Comparison of ENCODE assay signal across 8 cellular contexts in genomic region chr16:88634141-88634993, GRCh38. TPM values are rescaled to one million over a fixed set of nuclear protein-coding genes. Genes with fewer than 3 reads are reported as not detected.
DNase-seq lines count a peak whose midpoint lies in the region; FAIRE-seq and TF ChIP-seq lines count a peak whose summit lies in the region.

No MANE protein-coding gene starts in this region.

- DNase-seq in GM03348 (ENCODE audit: low spot score) (peak; percentile 86), H7 (peak; percentile 98), Peyer's patch (peak; percentile 69 to 93 (median 91)), amniotic stem cell (lab: John Stamatoyannopoulos, UW) (peak; percentile 41), iPS-NIHi11 (ENCODE audit: low spot score) (peak; percentile 90), RCC 7860 (ENCODE audit: low spot score) (no peak), anterior cingulate cortex (lab: John Stamatoyannopoulos, UW) (no peak)
- peak; percentile 20 to 59 for DNase-seq in stimulated activated CD8-positive, alpha-beta memory T cell treated with anti-CD3 and anti-CD28 coated beads, Interleukin-15, amount 100 ng/mL, for 4 hours (ENCODE audit: low read depth in 2 of 2)

- H3K9me3 ChIP-seq in Peyer's patch, result no peaks in the 10 kb centered on the region

- no peak for TF ChIP-seq CTCF in Peyer's patch (IDR thresholded peaks at IDR 0.05)

- H3K27ac ChIP-seq in Peyer's patch, result peak overlapping the region; percentile 60 to 87 (median 74)

- H3K27me3 ChIP-seq in H7 (ENCODE audit: control insufficient read depth, insufficient read depth, low read length), result peaks cover 7% of the 10 kb centered on the region
- H3K27me3 ChIP-seq in Peyer's patch, result no peaks in the 10 kb centered on the region

- H3K4me3 ChIP-seq in H7 (ENCODE audit: insufficient read depth, low read depth, low read length) (peak overlapping the region; percentile 59), Peyer's patch (peak overlapping the region; percentile 41 to 61 (median 53))

- no peak for TF ChIP-seq POLR2A in Peyer's patch (IDR thresholded peaks at IDR 0.05)

- H3K4me1 ChIP-seq in Peyer's patch, result peaks cover 0 to 44% (median 27%) of the 10 kb centered on the region in 4 donors

- peaks cover 8% of the 10 kb centered on the region for H3K36me3 ChIP-seq in H7 (replicated peaks; ENCODE audit: control insufficient read depth, insufficient read depth, low read length)
- H3K36me3 ChIP-seq in Peyer's patch, result peaks cover 0 to 32% (median 0%) of the 10 kb centered on the region in 3 donors

- no peak for FAIRE-seq in RCC 7860 (lab: Jason Lieb, UNC)

RNA-seq across cellular contexts. Expression of gene IL17C, which starts 4.0 kb away (rescaled TPM):
- 0.14 and 0.30 TPM in 2 replicates for total RNA-seq in H7 (2014; rRNA removed; shearing (Covaris generic))
- not detected for total RNA-seq in Peyer's patch

RNA-seq across cellular contexts. Expression of gene CYBA, which starts 16.5 kb away (rescaled TPM):
- 199 and 215 TPM in 2 replicates for total RNA-seq in H7 (2014; rRNA removed; shearing (Covaris generic))
- 100 to 1,000 TPM; 131 to 162 (median 141) TPM for total RNA-seq in Peyer's patch

RNA-seq across cellular contexts. Expression of gene MVD, which starts 28.5 kb away (rescaled TPM):
- 98.8 and 100 TPM in 2 replicates for total RNA-seq in H7 (2014; rRNA removed; shearing (Covaris generic))
- 100 to 1,000 TPM in 1 of 4 donors, 10 to 100 TPM in 3; 36.8 to 107 (median 60.6) TPM for total RNA-seq in Peyer's patch

RNA-seq across cellular contexts. Expression of gene SNAI3, which starts 51.9 kb away (rescaled TPM):
- total RNA-seq in H7 (2014; rRNA removed; shearing (Covaris generic)), result 2.0 and 2.9 TPM in 2 replicates
- total RNA-seq in Peyer's patch, result under 1 TPM in 2 of 4 donors, not detected in 2; 0.70 to 0.80 TPM

Comparison
In these comparisons a context has a peak if more than half of its experiments do, and no peak if none do; other contexts are left out.
1. DNase-seq: peak in GM03348 (single experiment), H7 (single experiment), Peyer's patch (3 of 3), amniotic stem cell (single experiment), iPS-NIHi11 (single experiment) and stimulated activated CD8-positive, alpha-beta memory T cell treated with anti-CD3 and anti-CD28 coated beads, Interleukin-15, amount 100 ng/mL, for 4 hours (2 of 2); none in RCC 7860 (single experiment) and anterior cingulate cortex (0 of 58).